In genomic region chr6:3742076-3742425, GRCh38 we compare ENCODE assay signal across 11 cellular contexts. TPM values are rescaled to one million over a fixed set of nuclear protein-coding genes. Genes with fewer than 3 reads are reported as not detected.
DNase-seq lines count a peak whose midpoint lies in the region; ATAC-seq and TF ChIP-seq lines count a peak whose summit lies in the region.
"Had no signal": no experiment of that assay in that cellular context is flagged by ENCODE, and none has a peak within 500 bp of the region (broad histone marks: within the 10 kb centered on the region; RNA-seq: fewer than 3 reads in every experiment).

No MANE protein-coding gene starts in this region.

- no peak overlapping the region for H2AK5ac ChIP-seq in mesenchymal stem cell (ENCODE audit: low read length, severe bottlenecking)

- no peak overlapping the region for H2BK12ac ChIP-seq in mesenchymal stem cell (ENCODE audit: low read length in 2 of 2)

- intact Hi-C loops in natural killer cell (cut with micrococcal nuclease) = loop anchor here (1.0 kb wide), 4 partner anchors 191 to 468 kb away; no protein-coding TSS in a partner anchor
- intact Hi-C loops in vagina (cut with DNase I) = loop anchor here (5.0 to 10.0 kb wide), 3 partner anchors 143 to 265 kb away; no protein-coding TSS in a partner anchor

- H3K4me3 Mint-ChIP-seq in natural killer cell = peak overlapping the region; percentile 79
- H3K4me3 Mint-ChIP-seq in natural killer cell treated with Interleukin-12 subunit alpha and Interleukin-12 subunit beta and Interleukin-15 and Interleukin-18, amount 100 ng/mL, for 72 hours = no peak overlapping the region
- H3K4me3 Mint-ChIP-seq in activated T-helper 17 cell treated with anti-CD3 and anti-CD28 coated beads, Interleukin-2, amount 50 U/mL, for 72 hours = peak overlapping the region; percentile 82

- ATAC-seq in natural killer cell (no peak), GM21526 (IDR thresholded peaks at IDR 0.05; ENCODE audit: low FRiP score, unreplicated experiment) (no peak)
- no peak for ATAC-seq in natural killer cell treated with Interleukin-12 subunit alpha and Interleukin-12 subunit beta and Interleukin-15 and Interleukin-18, amount 100 ng/mL, for 72 hours
- ATAC-seq in activated T-helper 17 cell treated with anti-CD3 and anti-CD28 coated beads, Interleukin-2, amount 50 U/mL, for 72 hours (replicated peaks) = no peak

- TF ChIP-seq POLR2A in vagina (IDR thresholded peaks at IDR 0.05) = no peak

- H3K9me3 ChIP-seq in mesenchymal stem cell (ENCODE audit: control insufficient read depth, low read length) (no peaks in the 10 kb centered on the region), vagina (no peaks in the 10 kb centered on the region)
- H3K9me3 ChIP-seq: neutrophil, SJSA1 had no signal

- no peak overlapping the region for H4K91ac ChIP-seq in mesenchymal stem cell (ENCODE audit: low read length)

- H2BK120ac ChIP-seq in mesenchymal stem cell (ENCODE audit: low read depth, low read length) = no peak overlapping the region

- H3K4me1 ChIP-seq in mesenchymal stem cell (ENCODE audit: control insufficient read depth, insufficient read depth, low read depth, low read length) = peaks cover 52% of the 10 kb centered on the region
- H3K4me1 ChIP-seq in vagina = peaks cover 97% of the 10 kb centered on the region

- no peak overlapping the region for H2BK5ac ChIP-seq in mesenchymal stem cell (ENCODE audit: low read depth, low read length, poor library complexity, severe bottlenecking)

- H3K9ac ChIP-seq in mesenchymal stem cell (ENCODE audit: low read length) = peak overlapping the region; percentile 97

- H3K36me3 ChIP-seq in mesenchymal stem cell (ENCODE audit: control insufficient read depth in 1 of 2, insufficient read depth in 2 of 2, low read depth in 1 of 2, low read length in 2 of 2) = peaks cover 37 to 58% of the 10 kb centered on the region in 2 experiments
- H3K36me3 ChIP-seq in vagina = peaks cover 0 to 14% of the 10 kb centered on the region in 2 donors
- H3K36me3 ChIP-seq: neutrophil had no signal

- peaks cover 13% of the 10 kb centered on the region for H3K79me1 ChIP-seq in mesenchymal stem cell (replicated peaks; ENCODE audit: low read length, poor library complexity, severe bottlenecking)

- no peak overlapping the region for H3K14ac ChIP-seq in mesenchymal stem cell (ENCODE audit: low read length in 2 of 2)

- no peaks in the 10 kb centered on the region for H3K36me3 Mint-ChIP-seq in natural killer cell
- no peaks in the 10 kb centered on the region for H3K36me3 Mint-ChIP-seq in natural killer cell treated with Interleukin-12 subunit alpha and Interleukin-12 subunit beta and Interleukin-15 and Interleukin-18, amount 100 ng/mL, for 72 hours
- peaks cover 12% of the 10 kb centered on the region for H3K36me3 Mint-ChIP-seq in activated T-helper 17 cell treated with anti-CD3 and anti-CD28 coated beads, Interleukin-2, amount 50 U/mL, for 72 hours (ENCODE audit: low read depth)

- DNase-seq in natural killer cell (no peak), mesenchymal stem cell (no peak), vagina (ENCODE audit: extremely low spot score in 2 of 2) (no peak), NCI-H1694 (lab: John Stamatoyannopoulos, UW) (no peak), SKM-1 (lab: John Stamatoyannopoulos, UW; ENCODE audit: unreplicated experiment) (no peak)
- no peak for DNase-seq in natural killer cell treated with Interleukin-12 subunit alpha and Interleukin-12 subunit beta and Interleukin-15 and Interleukin-18, amount 100 ng/mL, for 72 hours (ENCODE audit: low spot score)

- peaks cover 12 to 13% of the 10 kb centered on the region in 2 donors for H3K4me1 Mint-ChIP-seq in natural killer cell
- peaks cover 11 to 14% of the 10 kb centered on the region in 2 donors for H3K4me1 Mint-ChIP-seq in natural killer cell treated with Interleukin-12 subunit alpha and Interleukin-12 subunit beta and Interleukin-15 and Interleukin-18, amount 100 ng/mL, for 72 hours (ENCODE audit: low read depth in 2 of 2)
- peaks cover 3% of the 10 kb centered on the region for H3K4me1 Mint-ChIP-seq in activated T-helper 17 cell treated with anti-CD3 and anti-CD28 coated beads, Interleukin-2, amount 50 U/mL, for 72 hours

- H2AFZ ChIP-seq in mesenchymal stem cell (ENCODE audit: low read depth, low read length) = no peak overlapping the region

- H4K8ac ChIP-seq in mesenchymal stem cell (ENCODE audit: low read length) = no peak overlapping the region

- peak overlapping the region in 1 of 2 donors; percentile 78 for H3K27ac Mint-ChIP-seq in natural killer cell
- H3K27ac Mint-ChIP-seq in natural killer cell treated with Interleukin-12 subunit alpha and Interleukin-12 subunit beta and Interleukin-15 and Interleukin-18, amount 100 ng/mL, for 72 hours = peak overlapping the region in 1 of 2 donors; percentile 35
- H3K27ac Mint-ChIP-seq in activated T-helper 17 cell treated with anti-CD3 and anti-CD28 coated beads, Interleukin-2, amount 50 U/mL, for 72 hours = peak overlapping the region; percentile 83

- no peak overlapping the region for H3K23ac ChIP-seq in mesenchymal stem cell (ENCODE audit: low read length in 2 of 2)

- no peak overlapping the region for H3K4me2 ChIP-seq in mesenchymal stem cell (ENCODE audit: low read length, poor library complexity, severe bottlenecking)

- H3K27ac ChIP-seq in mesenchymal stem cell (ENCODE audit: low read length, poor library complexity, severe bottlenecking) (no peak overlapping the region), vagina (peak overlapping the region; percentile 100)
- H3K27ac ChIP-seq: C4-2B had no signal

- TF ChIP-seq CTCF in natural killer cell (IDR thresholded peaks at IDR 0.05) = no peak
- TF ChIP-seq CTCF in vagina (IDR thresholded peaks at IDR 0.05) = no peak

- no peak overlapping the region for H3K18ac ChIP-seq in mesenchymal stem cell (ENCODE audit: low read depth in 1 of 2, low read length in 2 of 2)

- H3K4me3 ChIP-seq in mesenchymal stem cell (ENCODE audit: insufficient read depth in 1 of 2, low read depth in 1 of 2, low read length in 2 of 2) = peak overlapping the region in 1 of 2 experiments; percentile 67
- peak overlapping the region in 1 of 2 donors; percentile 16 for H3K4me3 ChIP-seq in vagina
- H3K4me3 ChIP-seq: SJSA1 had no signal

- H2BK15ac ChIP-seq in mesenchymal stem cell (ENCODE audit: low read depth, poor library complexity, severe bottlenecking) = no peak overlapping the region

- H3K27me3 ChIP-seq in mesenchymal stem cell (ENCODE audit: control insufficient read depth in 1 of 2, insufficient read depth in 1 of 2, low read length in 2 of 2) (no peaks in the 10 kb centered on the region), vagina (no peaks in the 10 kb centered on the region)
- H3K27me3 ChIP-seq: SJSA1 had no signal

- peaks cover 14 to 20% of the 10 kb centered on the region in 2 donors for H3K27me3 Mint-ChIP-seq in natural killer cell (ENCODE audit: low read depth in 2 of 2)
- peaks cover 6 to 7% of the 10 kb centered on the region in 2 donors for H3K27me3 Mint-ChIP-seq in natural killer cell treated with Interleukin-12 subunit alpha and Interleukin-12 subunit beta and Interleukin-15 and Interleukin-18, amount 100 ng/mL, for 72 hours
- H3K27me3 Mint-ChIP-seq in activated T-helper 17 cell treated with anti-CD3 and anti-CD28 coated beads, Interleukin-2, amount 50 U/mL, for 72 hours = no peaks in the 10 kb centered on the region

- H3K9me3 Mint-ChIP-seq in natural killer cell = no peaks in the 10 kb centered on the region
- no peaks in the 10 kb centered on the region for H3K9me3 Mint-ChIP-seq in natural killer cell treated with Interleukin-12 subunit alpha and Interleukin-12 subunit beta and Interleukin-15 and Interleukin-18, amount 100 ng/mL, for 72 hours
- no peaks in the 10 kb centered on the region for H3K9me3 Mint-ChIP-seq in activated T-helper 17 cell treated with anti-CD3 and anti-CD28 coated beads, Interleukin-2, amount 50 U/mL, for 72 hours

- H3K4ac ChIP-seq in mesenchymal stem cell (ENCODE audit: low read depth in 1 of 2, low read length in 2 of 2) = no peak overlapping the region

- WGBS in mesenchymal stem cell = 53% methylated on average over 2 of the region's 3 CpGs

RNA-seq across cellular contexts. Expression of gene PXDC1, which starts 9.5 kb away (rescaled TPM):
- under 1 TPM in 2 of 3 donors, not detected in 1; 0.28 TPM for total RNA-seq in natural killer cell
- 1 to 10 TPM in 1 of 2 donors, under 1 TPM in 1; 0.62 to 2.3 TPM for total RNA-seq in natural killer cell treated with Interleukin-12 subunit alpha and Interleukin-12 subunit beta and Interleukin-15 and Interleukin-18, amount 100 ng/mL, for 72 hours
- total RNA-seq in activated T-helper 17 cell treated with anti-CD3 and anti-CD28 coated beads, Interleukin-2, amount 50 U/mL, for 72 hours = 1 to 10 TPM; 5.5 to 8.3 TPM
- 40.5 TPM for polyA plus RNA-seq in mesenchymal stem cell (2013, experiment 1 of 2)
- 41.6 TPM for polyA plus RNA-seq in mesenchymal stem cell (2013, experiment 2 of 2)
- 75.9 TPM for total RNA-seq in vagina
